8 cellular contexts compared by ENCODE assay signal in the genomic region with DNA sequence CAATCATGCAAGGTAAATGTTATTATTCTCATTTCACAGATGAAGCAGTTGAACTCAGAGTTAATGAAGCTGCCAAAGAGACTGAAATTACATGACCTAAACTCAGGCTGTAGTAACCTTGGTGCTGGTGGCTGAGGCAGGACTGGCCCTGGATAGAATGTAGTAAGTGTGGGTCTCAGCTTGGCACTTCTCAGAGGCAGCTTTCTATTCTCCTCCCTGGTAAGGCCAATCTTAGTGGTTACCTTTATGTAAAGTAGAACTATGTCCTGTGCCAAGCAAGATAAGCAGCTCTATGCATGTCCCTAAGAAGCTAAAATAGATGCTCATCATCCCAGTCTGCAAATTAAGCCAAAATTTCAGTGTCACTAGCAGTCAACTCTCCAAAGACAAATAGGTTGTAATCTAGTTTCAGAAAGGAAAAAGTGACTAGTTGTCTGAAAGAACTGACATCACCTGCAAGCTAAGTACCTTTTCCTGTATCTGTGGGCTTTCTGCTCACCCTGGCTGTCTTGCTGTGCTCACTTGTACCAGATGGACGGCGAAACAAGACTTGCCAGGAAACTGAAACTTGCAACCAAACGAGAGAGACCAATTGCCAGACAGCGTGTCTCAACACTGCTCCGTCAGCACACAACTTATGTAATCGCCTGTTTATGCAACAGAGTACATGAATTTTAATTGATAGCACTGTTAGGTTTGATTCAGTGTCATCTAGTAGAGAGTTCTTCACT. TPM values are rescaled to one million over a fixed set of nuclear protein-coding genes. Genes with fewer than 3 reads are reported as not detected.
DNase-seq lines count a peak whose midpoint lies in the region; ATAC-seq, FAIRE-seq and TF ChIP-seq lines count a peak whose summit lies in the region.

No MANE protein-coding gene starts in this region.

- H4K20me1 ChIP-seq in GM12878 (ENCODE audit: control insufficient read depth, insufficient read depth), result no peaks in the 10 kb centered on the region

- peaks cover 9 to 14% of the 10 kb centered on the region in 2 donors for H3K27me3 Mint-ChIP-seq in T-cell
- peaks cover 12 to 40% of the 10 kb centered on the region in 2 donors for H3K27me3 Mint-ChIP-seq in natural killer cell (ENCODE audit: low read depth in 2 of 2)

- H3K9me3 Mint-ChIP-seq in T-cell (no peaks in the 10 kb centered on the region), natural killer cell (no peaks in the 10 kb centered on the region)

- DNase-seq in T-cell (peak in 33 of 34 experiments; percentile 1 to 62 (median 24)), GM12878 (ENCODE audit: low read depth, low spot score) (peak; percentile 76), natural killer cell (no peak), tibial artery (peak; percentile 54 to 64), dedifferentiated amniotic fluid mesenchymal stem cell (ENCODE audit: extremely low spot score) (no peak), RCC 7860 (ENCODE audit: low spot score) (no peak)

- 2% methylated on average over 6 of the region's 6 CpGs for WGBS in GM12878 (ENCODE audit: insufficient coverage, insufficient replicate concordance, low lambda C conversion rate, missing lambda C conversion rate)

- no peak for TF ChIP-seq POLR2A in GM12878 (IDR thresholded peaks at IDR 0.05; ENCODE audit: low read depth, low read length)

- H3K4me1 Mint-ChIP-seq in T-cell, result peaks cover 18% of the 10 kb centered on the region in 3 donors
- H3K4me1 Mint-ChIP-seq in natural killer cell, result peaks cover 8 to 10% of the 10 kb centered on the region in 2 donors

- H3K27ac ChIP-seq in GM12878 (ENCODE audit: control insufficient read depth, insufficient read depth), result no peak overlapping the region
- H3K27ac ChIP-seq in tibial artery, result no peak overlapping the region

- H3K27ac Mint-ChIP-seq in T-cell (peak overlapping the region; percentile 84 to 87), natural killer cell (peak overlapping the region in 1 of 2 donors; percentile 68)

- TF ChIP-seq CTCF in GM12878 (IDR thresholded peaks at IDR 0.05 in 2 of 3, conservative IDR thresholded peaks at IDR 0.05 in 1 of 3; ENCODE audit: control insufficient read depth in 2 of 3, extremely low read depth in 1 of 3, insufficient read depth in 1 of 3, low read depth in 3 of 3, low read length in 3 of 3) (no peak), natural killer cell (IDR thresholded peaks at IDR 0.05) (no peak), tibial artery (IDR thresholded peaks at IDR 0.05) (no peak)

- H3K4me3 Mint-ChIP-seq in T-cell (peak overlapping the region; percentile 57 to 77 (median 75)), natural killer cell (peak overlapping the region; percentile 81)

- RAD21 ChIA-PET in GM12878 (lab: Charles Lee; ENCODE audit: unreplicated experiment), result interaction anchor here (0.6 to 2.3 kb wide), 6 partner anchors 52 to 228 kb away, joined by 3 to 7 read pairs (median 3); no protein-coding TSS in a partner anchor

- no peaks in the 10 kb centered on the region for H3K9me3 ChIP-seq in GM12878 (replicated peaks; ENCODE audit: control insufficient read depth, insufficient read depth, low read length)
- H3K9me3 ChIP-seq in tibial artery, result no peaks in the 10 kb centered on the region

- H3K79me2 ChIP-seq in GM12878 (ENCODE audit: control insufficient read depth, insufficient read depth, low read length), result no peaks in the 10 kb centered on the region

- FAIRE-seq in GM12878 (lab: Jason Lieb, UNC) (peak; percentile 99), RCC 7860 (lab: Jason Lieb, UNC) (no peak)

- H3K36me3 Mint-ChIP-seq in T-cell (no peaks in the 10 kb centered on the region), natural killer cell (no peaks in the 10 kb centered on the region)

- H3K4me1 ChIP-seq in GM12878 (ENCODE audit: control insufficient read depth, insufficient read depth, low read length) (peaks cover 26% of the 10 kb centered on the region), tibial artery (no peaks in the 10 kb centered on the region)

- H3K36me3 ChIP-seq in GM12878 (ENCODE audit: control insufficient read depth in 2 of 2, insufficient read depth in 2 of 2, low read length in 1 of 2) (no peaks in the 10 kb centered on the region), tibial artery (no peaks in the 10 kb centered on the region)

- intact Hi-C loops in GM12878 (cut with micrococcal nuclease; ENCODE audit: unreplicated experiment), result no loop called here
- intact Hi-C loops in natural killer cell (cut with micrococcal nuclease), result no loop called here
- intact Hi-C loops in tibial artery (cut with DNase I; ENCODE audit: low total_unique reads), result no loop called here

- no TSS peak for BruUV-seq in GM12878 (replicated peaks; lab: Mats Ljungman, UMichigan)

- POLR2A ChIA-PET in T-cell (lab: Charles Lee), result interaction anchor here (0.7 kb wide), 2 partner anchors 8 to 53 kb away, joined by 3 read pairs; no protein-coding TSS in a partner anchor
- POLR2A ChIA-PET in GM12878 (lab: Charles Lee), result interaction anchor here (0.7 kb wide), 1 partner anchor 174 kb away, joined by 3 read pairs; no protein-coding TSS in a partner anchor

- TF ChIP-seq RAD21 in GM12878 (IDR thresholded peaks at IDR 0.05; ENCODE audit: insufficient read depth, low read depth, low read length), result no peak

- H3K9ac ChIP-seq in GM12878 (ENCODE audit: control insufficient read depth, insufficient read depth, low read length), result no peak overlapping the region

- TF ChIP-seq EP300 in GM12878 (IDR thresholded peaks at IDR 0.05; ENCODE audit: borderline replicate concordance in 1 of 2, control insufficient read depth in 1 of 2, low read depth in 2 of 2, low read length in 2 of 2), result no peak

- peak overlapping the region; percentile 68 for H3K4me2 ChIP-seq in GM12878 (ENCODE audit: control insufficient read depth, insufficient read depth)

- ATAC-seq in GM18519 (IDR thresholded peaks at IDR 0.05; ENCODE audit: low FRiP score, unreplicated experiment) (peak; percentile 96), HG02885 (IDR thresholded peaks at IDR 0.05; ENCODE audit: poor library complexity, unreplicated experiment) (peak; percentile 99), T-cell (replicated peaks in 1 of 4) (peak; percentile 83 to 96 (median 92)), GM12878 (peak; percentile 99), natural killer cell (peak; percentile 62 to 91 (median 87))

- in situ Hi-C loops in GM12878 (cut with MboI), result no loop called here

- peak overlapping the region; percentile 41 for H2AFZ ChIP-seq in GM12878 (ENCODE audit: control insufficient read depth, low read depth, low read length)

- CTCF ChIA-PET in T-cell (lab: Charles Lee), result interaction anchor here (0.6 to 1.3 kb wide), 4 partner anchors 10 to 54 kb away, joined by 3 to 4 read pairs (median 4); no protein-coding TSS in a partner anchor
- CTCF ChIA-PET in GM12878 (lab: Yijun Ruan, JAX), result interaction anchor here (0.8 to 1.5 kb wide), 5 partner anchors 14 to 50 kb away, joined by 3 to 4 read pairs (median 3); partner anchors contain the start of gene CH25H

- SMC1A ChIA-PET in GM12878 (lab: Charles Lee; ENCODE audit: uncharacterized antibody, unreplicated experiment), result interaction anchor here (0.7 to 1.7 kb wide), 13 partner anchors 11 to 227 kb away, joined by 3 to 7 read pairs (median 3); partner anchors contain the start of gene CH25H

- peak overlapping the region; percentile 43; the same call in 1 of the 2 replicates for H3K4me3 ChIP-seq in GM12878
- no peak overlapping the region for H3K4me3 ChIP-seq in tibial artery

- H3K27me3 ChIP-seq in GM12878 (replicated peaks in 1 of 2; ENCODE audit: control insufficient read depth in 2 of 2, insufficient read depth in 2 of 2, low read length in 1 of 2) (no peaks in the 10 kb centered on the region), tibial artery (no peaks in the 10 kb centered on the region)

TF ChIP-seq in GM12878, 131 proteins besides CTCF, POLR2A, EP300 and RAD21 (continues in another document):
- TF ChIP-seq CREB1 (IDR thresholded peaks at IDR 0.05; ENCODE audit: low read depth) (peak; percentile 52), GABPA (IDR thresholded peaks at IDR 0.05; ENCODE audit: low read depth) (peak; percentile 47; the same call in 1 of the 2 replicates), KLF5 (IDR thresholded peaks at IDR 0.05; ENCODE audit: partially characterized antibody) (no peak), MTA2 (IDR thresholded peaks at IDR 0.05; ENCODE audit: low read depth) (no peak), RCOR1 (conservative IDR thresholded peaks at IDR 0.05; ENCODE audit: low read depth, low read length) (no peak), NFYA (IDR thresholded peaks at IDR 0.05; ENCODE audit: borderline replicate concordance, low read depth, low read length) (no peak)
- TF ChIP-seq, protein P1, sequence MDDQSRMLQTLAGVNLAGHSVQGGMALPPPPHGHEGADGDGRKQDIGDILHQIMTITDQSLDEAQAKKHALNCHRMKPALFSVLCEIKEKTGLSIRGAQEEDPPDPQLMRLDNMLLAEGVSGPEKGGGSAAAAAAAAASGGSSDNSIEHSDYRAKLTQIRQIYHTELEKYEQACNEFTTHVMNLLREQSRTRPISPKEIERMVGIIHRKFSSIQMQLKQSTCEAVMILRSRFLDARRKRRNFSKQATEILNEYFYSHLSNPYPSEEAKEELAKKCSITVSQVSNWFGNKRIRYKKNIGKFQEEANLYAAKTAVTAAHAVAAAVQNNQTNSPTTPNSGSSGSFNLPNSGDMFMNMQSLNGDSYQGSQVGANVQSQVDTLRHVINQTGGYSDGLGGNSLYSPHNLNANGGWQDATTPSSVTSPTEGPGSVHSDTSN (IDR thresholded peaks at IDR 0.05; ENCODE audit: insufficient replicate concordance, low read depth, low read length), result no peak

RNA-seq across cellular contexts. Expression of gene CH25H, which starts 43.7 kb away (rescaled TPM):
- 1 to 10 TPM in 1 of 5 donors, under 1 TPM in 1, not detected in 3; 0.21 to 1.0 TPM for total RNA-seq in T-cell
- not detected in 2 replicates for total RNA-seq in GM12878 (2013; cell fraction: nucleolus; rRNA removed)
- not detected in 2 replicates for total RNA-seq in GM12878 (2014; rRNA removed)
- not detected in 2 replicates for total RNA-seq in GM12878 (2014; rRNA removed; fragmentation: Illumina TruSeq; extraction: Trizol)
- total RNA-seq in GM12878 (2021), result not detected in 2 replicates
- polyA plus RNA-seq in GM12878 (2011; ENCODE audit: low read depth), result not detected
- polyA plus RNA-seq in GM12878 (2011; rRNA removed), result not detected in 2 replicates
- polyA plus RNA-seq in GM12878 (2011; cell fraction: cytosol; rRNA removed), result not detected in 2 replicates
- polyA plus RNA-seq in GM12878 (2011; cell fraction: nucleus; rRNA removed), result not detected in 2 replicates
- not detected in 2 replicates for polyA plus RNA-seq in GM12878 (2012)
- polyA plus RNA-seq in GM12878 (2014; fragmentation: Illumina TruSeq; extraction: Trizol), result not detected in 2 replicates
- not detected for polyA plus RNA-seq in GM12878 (2014; fragmentation: Nextera tagmentation; extraction: Ambion mirVana)
- not detected in 2 replicates for polyA plus RNA-seq in GM12878 (2014; rRNA removed)
- polyA plus RNA-seq in GM12878 (2016; fragmentation: Nextera tagmentation; extraction: Ambion mirVana), result not detected
- polyA minus RNA-seq in GM12878 (2011; rRNA and poly(A)+ RNA removed), result not detected in 2 replicates
- not detected in 2 replicates for polyA minus RNA-seq in GM12878 (2011; cell fraction: cytosol; rRNA and poly(A)+ RNA removed)
- not detected in 2 replicates for polyA minus RNA-seq in GM12878 (2011; cell fraction: nucleus; rRNA and poly(A)+ RNA removed)
- total RNA-seq in natural killer cell, result under 1 TPM in 1 of 3 donors, not detected in 2; 0.20 TPM

Comparison
In these comparisons a context has a peak if more than half of its experiments do, and no peak if none do; other contexts are left out.
1. DNase-seq: peak in T-cell (33 of 34), GM12878 (single experiment) and tibial artery (2 of 2); none in natural killer cell (single experiment), dedifferentiated amniotic fluid mesenchymal stem cell (single experiment) and RCC 7860 (single experiment).
2. Peak in every context shown above with its lines, with median percentiles within 50 percentile points of each other: ATAC-seq.